ENCODE assay signal across 8 cellular contexts in the genomic region with DNA sequence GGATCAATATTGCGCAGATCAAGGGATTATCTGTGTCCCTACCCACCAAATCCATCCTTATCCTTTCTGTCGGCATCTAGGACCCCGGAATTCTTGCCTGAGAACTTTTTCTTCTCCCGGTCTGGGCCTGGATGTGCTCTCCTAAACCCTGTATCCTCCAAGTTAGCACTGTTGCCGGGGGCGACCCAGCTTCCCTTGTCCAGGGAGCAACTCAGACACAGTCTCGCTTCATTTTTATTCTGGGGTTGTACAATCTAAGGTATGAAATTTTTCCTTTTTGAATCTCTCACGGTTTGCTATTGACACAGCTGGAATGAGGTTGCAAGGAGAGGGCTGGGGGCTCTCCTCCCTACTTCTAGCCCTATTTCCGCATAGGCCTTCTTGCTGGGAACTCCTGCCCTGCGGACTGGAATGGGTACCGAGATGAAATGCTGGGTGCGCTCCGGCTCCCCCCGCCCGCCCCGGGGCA. TPM values are rescaled to one million over a fixed set of nuclear protein-coding genes. Genes with fewer than 3 reads are reported as not detected.
A peak's percentile ranks its signal among the peaks of the same experiment; 100 is the strongest.
DNase-seq lines count a peak whose midpoint lies in the region; ATAC-seq, FAIRE-seq and TF ChIP-seq lines count a peak whose summit lies in the region.

No MANE protein-coding gene starts in this region.

- TF ChIP-seq EP300 in A549 (IDR thresholded peaks at IDR 0.05): no peak

- no peak for TF ChIP-seq POLR2A in A549 (IDR thresholded peaks at IDR 0.05; ENCODE audit: low read length)

- peaks cover 36% of the 10 kb centered on the region for H3K4me1 Mint-ChIP-seq in activated CD4-positive, alpha-beta memory T cell treated with anti-CD3 and anti-CD28 coated beads, Interleukin-2, amount 10 ng/mL, durations not matched to agents 7 days and 5 days
- peaks cover 34 to 49% of the 10 kb centered on the region in 2 donors for H3K4me1 Mint-ChIP-seq in stimulated activated naive B cell treated with anti-CD40 and anti-IgM and Interleukin-4, amounts not matched to agents 10 μg/mL and 1 μg/mL and 100 μg/mL, for 72 hours

- peaks cover 39% of the 10 kb centered on the region for H3K36me3 Mint-ChIP-seq in activated CD4-positive, alpha-beta memory T cell treated with anti-CD3 and anti-CD28 coated beads, Interleukin-2, amount 10 ng/mL, durations not matched to agents 7 days and 5 days (ENCODE audit: low read depth)
- H3K36me3 Mint-ChIP-seq in stimulated activated naive B cell treated with anti-CD40 and anti-IgM and Interleukin-4, amounts not matched to agents 10 μg/mL and 1 μg/mL and 100 μg/mL, for 72 hours: peaks cover 20 to 35% of the 10 kb centered on the region in 2 donors

- POLR2A ChIA-PET in A549 (lab: Yijun Ruan, JAX): interaction anchor here (1.1 to 2.4 kb wide), 6 partner anchors 8 to 215 kb away, joined by 3 to 38 read pairs (median 15); a partner anchor contains a TSS
- POLR2A ChIA-PET in activated CD4-positive, alpha-beta memory T cell treated with anti-CD3 and anti-CD28 coated beads, Interleukin-2, amount 10 ng/mL, durations not matched to agents 7 days and 5 days (lab: Charles Lee): interaction anchor here (1.1 to 6.1 kb wide), 9 partner anchors 8 to 145 kb away, joined by 4 to 95 read pairs (median 18); a partner anchor contains a TSS

- H3K4me3 ChIP-seq in A549 (peak overlapping the region; percentile 72), iPS-11a (ENCODE audit: low read depth, low read length) (peak overlapping the region; percentile 91)

- peak overlapping the region; percentile 88 for H3K4me3 Mint-ChIP-seq in activated CD4-positive, alpha-beta memory T cell treated with anti-CD3 and anti-CD28 coated beads, Interleukin-2, amount 10 ng/mL, durations not matched to agents 7 days and 5 days
- H3K4me3 Mint-ChIP-seq in stimulated activated naive B cell treated with anti-CD40 and anti-IgM and Interleukin-4, amounts not matched to agents 10 μg/mL and 1 μg/mL and 100 μg/mL, for 72 hours: peak overlapping the region; percentile 97 to 99

- no peak for TF ChIP-seq CTCF in A549 (IDR thresholded peaks at IDR 0.05)

- ATAC-seq in A549 (peak; percentile 50 to 54; a peak in 5 of 6 replicates), GM18907 (IDR thresholded peaks at IDR 0.05; ENCODE audit: unreplicated experiment) (peak; percentile 8), esophagus mucosa (no peak)
- ATAC-seq in stimulated activated naive B cell treated with anti-CD40 and anti-IgM and Interleukin-4, amounts not matched to agents 10 μg/mL and 1 μg/mL and 100 μg/mL, for 72 hours (replicated peaks): no peak

- 19% methylated on average over 16 of the region's 16 CpGs for WGBS in A549 (ENCODE audit: missing lambda C conversion rate)

- peak overlapping the region; percentile 80 to 95 for H3K27ac ChIP-seq in A549

- peak overlapping the region; percentile 91 for H3K27ac Mint-ChIP-seq in activated CD4-positive, alpha-beta memory T cell treated with anti-CD3 and anti-CD28 coated beads, Interleukin-2, amount 10 ng/mL, durations not matched to agents 7 days and 5 days
- H3K27ac Mint-ChIP-seq in stimulated activated naive B cell treated with anti-CD40 and anti-IgM and Interleukin-4, amounts not matched to agents 10 μg/mL and 1 μg/mL and 100 μg/mL, for 72 hours: peak overlapping the region; percentile 100

- no peak for FAIRE-seq in A549 (lab: Jason Lieb, UNC)

- no peaks in the 10 kb centered on the region for H3K9me3 ChIP-seq in A549

- CTCF ChIA-PET in A549 (lab: Yijun Ruan, JAX): interaction anchor here (1.0 to 1.1 kb wide), 2 partner anchors 13 to 139 kb away, joined by 3 to 4 read pairs; no protein-coding TSS in a partner anchor
- CTCF ChIA-PET in activated CD4-positive, alpha-beta memory T cell treated with anti-CD3 and anti-CD28 coated beads, Interleukin-2, amount 10 ng/mL, durations not matched to agents 7 days and 5 days (lab: Charles Lee): interaction anchor here (1.2 to 3.4 kb wide), 4 partner anchors 18 to 145 kb away, joined by 3 to 13 read pairs (median 8); no protein-coding TSS in a partner anchor

- peak overlapping the region; percentile 83 for H3K4me2 ChIP-seq in A549

- peak in 1 of 2 experiments; percentile 37 for DNase-seq in A549 (ENCODE audit: low read depth in 1 of 2, low spot score in 1 of 2)
- no peak for DNase-seq in activated CD4-positive, alpha-beta memory T cell treated with anti-CD3 and anti-CD28 coated beads, Interleukin-2, amount 10 ng/mL, durations not matched to agents 7 days and 5 days
- no peak for DNase-seq in stimulated activated naive B cell treated with anti-CD40 and anti-IgM and Interleukin-4, amounts not matched to agents 10 μg/mL and 1 μg/mL and 100 μg/mL, for 72 hours
- no peak for DNase-seq in NCI-H1105 treated with DMSO at 0.1 percent for 48 hours (lab: John Stamatoyannopoulos, UW)
- DNase-seq in activated CD8-positive, alpha-beta memory T cell treated with anti-CD3 and anti-CD28 coated beads, Interleukin-2, amount 50 U/mL, for 4 hours: no peak

- no peaks in the 10 kb centered on the region for H3K9me3 Mint-ChIP-seq in activated CD4-positive, alpha-beta memory T cell treated with anti-CD3 and anti-CD28 coated beads, Interleukin-2, amount 10 ng/mL, durations not matched to agents 7 days and 5 days
- H3K9me3 Mint-ChIP-seq in stimulated activated naive B cell treated with anti-CD40 and anti-IgM and Interleukin-4, amounts not matched to agents 10 μg/mL and 1 μg/mL and 100 μg/mL, for 72 hours: no peaks in the 10 kb centered on the region

- H3K4me1 ChIP-seq in A549: peaks cover 27% of the 10 kb centered on the region

- no peaks in the 10 kb centered on the region for H3K27me3 Mint-ChIP-seq in activated CD4-positive, alpha-beta memory T cell treated with anti-CD3 and anti-CD28 coated beads, Interleukin-2, amount 10 ng/mL, durations not matched to agents 7 days and 5 days
- no peaks in the 10 kb centered on the region for H3K27me3 Mint-ChIP-seq in stimulated activated naive B cell treated with anti-CD40 and anti-IgM and Interleukin-4, amounts not matched to agents 10 μg/mL and 1 μg/mL and 100 μg/mL, for 72 hours

- TF ChIP-seq RAD21 in A549 (conservative IDR thresholded peaks at IDR 0.05 in 1 of 2, IDR thresholded peaks at IDR 0.05 in 1 of 2): no peak

TF ChIP-seq in A549, 52 proteins besides CTCF, POLR2A, EP300 and RAD21 (continues in another document):
- no peak for TF ChIP-seq RCOR1 (IDR thresholded peaks at IDR 0.05; ENCODE audit: low read depth, low read length)
- no peak for TF ChIP-seq HOXA7 (CRISPR knock-in tag; IDR thresholded peaks at IDR 0.05)
- no peak for TF ChIP-seq EHMT2 (IDR thresholded peaks at IDR 0.05; ENCODE audit: low read depth)
- no peak for TF ChIP-seq BHLHE40 (IDR thresholded peaks at IDR 0.05; ENCODE audit: low read depth, low read length)
- TF ChIP-seq, protein P1, sequence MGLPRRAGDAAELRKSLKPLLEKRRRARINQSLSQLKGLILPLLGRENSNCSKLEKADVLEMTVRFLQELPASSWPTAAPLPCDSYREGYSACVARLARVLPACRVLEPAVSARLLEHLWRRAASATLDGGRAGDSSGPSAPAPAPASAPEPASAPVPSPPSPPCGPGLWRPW (IDR thresholded peaks at IDR 0.05): no peak
- TF ChIP-seq KDM5A (IDR thresholded peaks at IDR 0.05): no peak
- no peak for TF ChIP-seq HOXB5 (CRISPR knock-in tag; IDR thresholded peaks at IDR 0.05)

RNA-seq across cellular contexts. Expression of a gene that starts 0.4 kb away (rescaled TPM):
- polyA plus RNA-seq in A549 (2011; rRNA removed) (111 and 129 TPM in 2 replicates), A549 (2017; fragmentation: RNase III; extraction: RNeasy Plus Mini Kit Qiagen cat#74134 plus additional on column Dnase treatment) (95.9 to 103 TPM (median 97.3 TPM) in 3 replicates)
- polyA plus RNA-seq in A549 (2012; cell fraction: cytosol; rRNA removed): 117 and 127 TPM in 2 replicates
- polyA plus RNA-seq in A549 (2012; cell fraction: nucleus; rRNA removed): 90.6 and 117 TPM in 2 replicates
- polyA minus RNA-seq in A549 (2011; rRNA and poly(A)+ RNA removed): 68.9 and 90.3 TPM in 2 replicates
- total RNA-seq in activated CD4-positive, alpha-beta memory T cell treated with anti-CD3 and anti-CD28 coated beads, Interleukin-2, amount 10 ng/mL, durations not matched to agents 7 days and 5 days: 100 to 1,000 TPM; 207 to 210 TPM
- 76.4 TPM for total RNA-seq in esophagus mucosa

RNA-seq across cellular contexts. Expression of a gene that starts 7.6 kb away (rescaled TPM):
- 30.4 and 40.6 TPM in 2 replicates for polyA plus RNA-seq in A549 (2011; rRNA removed)
- 39.5 and 49.5 TPM in 2 replicates for polyA plus RNA-seq in A549 (2012; cell fraction: cytosol; rRNA removed)
- 63.7 and 81.4 TPM in 2 replicates for polyA plus RNA-seq in A549 (2012; cell fraction: nucleus; rRNA removed)
- 24.6 to 35.8 TPM (median 33.0 TPM) in 3 replicates for polyA plus RNA-seq in A549 (2017; fragmentation: RNase III; extraction: RNeasy Plus Mini Kit Qiagen cat#74134 plus additional on column Dnase treatment)
- polyA minus RNA-seq in A549 (2011; rRNA and poly(A)+ RNA removed): 52.6 and 80.3 TPM in 2 replicates
- 10 to 100 TPM; 39.5 to 42.9 TPM for total RNA-seq in activated CD4-positive, alpha-beta memory T cell treated with anti-CD3 and anti-CD28 coated beads, Interleukin-2, amount 10 ng/mL, durations not matched to agents 7 days and 5 days
- 22.8 TPM for total RNA-seq in esophagus mucosa

RNA-seq across cellular contexts. Expression of a gene that starts 13.8 kb away (rescaled TPM):
- polyA plus RNA-seq in A549 (2011; rRNA removed) (324 and 419 TPM in 2 replicates), A549 (2017; fragmentation: RNase III; extraction: RNeasy Plus Mini Kit Qiagen cat#74134 plus additional on column Dnase treatment) (304 to 313 TPM (median 312 TPM) in 3 replicates)
- 377 and 394 TPM in 2 replicates for polyA plus RNA-seq in A549 (2012; cell fraction: cytosol; rRNA removed)
- polyA plus RNA-seq in A549 (2012; cell fraction: nucleus; rRNA removed): 280 and 419 TPM in 2 replicates
- polyA minus RNA-seq in A549 (2011; rRNA and poly(A)+ RNA removed): 224 and 285 TPM in 2 replicates
- total RNA-seq in activated CD4-positive, alpha-beta memory T cell treated with anti-CD3 and anti-CD28 coated beads, Interleukin-2, amount 10 ng/mL, durations not matched to agents 7 days and 5 days: 100 to 1,000 TPM in 1 of 2 experiments, 10 to 100 TPM in 1; 91.9 to 103 TPM
- 119 TPM for total RNA-seq in esophagus mucosa

RNA-seq across cellular contexts. Expression of a gene that starts 14.2 kb away (rescaled TPM):
- polyA plus RNA-seq in A549 (2011; rRNA removed) (32.8 and 33.2 TPM in 2 replicates), A549 (2017; fragmentation: RNase III; extraction: RNeasy Plus Mini Kit Qiagen cat#74134 plus additional on column Dnase treatment) (30.4 to 36.9 TPM (median 33.6 TPM) in 3 replicates)
- polyA plus RNA-seq in A549 (2012; cell fraction: cytosol; rRNA removed): 45.2 and 57.6 TPM in 2 replicates
- 113 and 167 TPM in 2 replicates for polyA plus RNA-seq in A549 (2012; cell fraction: nucleus; rRNA removed)
- polyA minus RNA-seq in A549 (2011; rRNA and poly(A)+ RNA removed): 34.9 and 38.3 TPM in 2 replicates
- 10 to 100 TPM; 35.8 to 40.3 TPM for total RNA-seq in activated CD4-positive, alpha-beta memory T cell treated with anti-CD3 and anti-CD28 coated beads, Interleukin-2, amount 10 ng/mL, durations not matched to agents 7 days and 5 days
- total RNA-seq in esophagus mucosa: 16.2 TPM

RNA-seq across cellular contexts. Expression of a gene that starts 32.8 kb away (rescaled TPM):
- polyA plus RNA-seq in A549 (2011; rRNA removed) (not detected in 2 replicates), A549 (2017; fragmentation: RNase III; extraction: RNeasy Plus Mini Kit Qiagen cat#74134 plus additional on column Dnase treatment) (not detected in 3 replicates)
- not detected in 2 replicates for polyA plus RNA-seq in A549 (2012; cell fraction: cytosol; rRNA removed)
- polyA plus RNA-seq in A549 (2012; cell fraction: nucleus; rRNA removed): 0.02 TPM in 1 of 2 replicates, not detected in the other
- polyA minus RNA-seq in A549 (2011; rRNA and poly(A)+ RNA removed): not detected in 2 replicates
- total RNA-seq in activated CD4-positive, alpha-beta memory T cell treated with anti-CD3 and anti-CD28 coated beads, Interleukin-2, amount 10 ng/mL, durations not matched to agents 7 days and 5 days: under 1 TPM in 1 of 2 experiments, not detected in 1; 0.05 TPM
- total RNA-seq in esophagus mucosa: 0.04 TPM

Comparison
In these comparisons a context has a peak if more than half of its experiments do, and no peak if none do; other contexts are left out.
1. ATAC-seq: peak in A549 (2 of 2) and GM18907 (single experiment); none in stimulated activated naive B cell treated with anti-CD40 and anti-IgM and Interleukin-4, amounts not matched to agents 10 μg/mL and 1 μg/mL and 100 μg/mL, for 72 hours (0 of 2) and esophagus mucosa (single experiment).